38 cellular contexts compared by ENCODE assay signal in the genomic region with DNA sequence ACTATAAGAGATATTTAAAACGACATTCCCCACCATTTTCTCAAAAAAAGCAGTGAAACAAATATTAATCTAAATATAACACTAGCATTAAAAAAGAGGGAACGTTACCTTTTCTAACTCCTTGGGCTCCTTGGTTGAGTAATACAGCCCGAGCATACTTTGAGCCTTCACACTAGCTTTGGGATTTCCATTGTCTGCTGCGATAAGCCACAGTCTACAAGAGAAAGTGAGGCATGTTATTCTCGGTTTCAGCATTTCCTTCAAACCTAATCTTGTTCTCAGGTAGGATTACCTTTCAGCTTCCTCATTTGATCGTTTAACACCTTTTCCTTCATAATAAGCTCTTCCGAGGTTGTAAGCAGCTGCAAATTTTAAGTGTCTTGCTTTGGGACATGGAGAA. TPM values are rescaled to one million over a fixed set of nuclear protein-coding genes. Genes with fewer than 3 reads are reported as not detected.
DNase-seq lines count a peak whose midpoint lies in the region; ATAC-seq, FAIRE-seq and TF ChIP-seq lines count a peak whose summit lies in the region.
"Had no signal": no experiment of that assay in that cellular context is flagged by ENCODE, and none has a peak within 500 bp of the region (broad histone marks: within the 10 kb centered on the region; RNA-seq: fewer than 3 reads in every experiment).

No MANE protein-coding gene starts in this region.

- H3K4me1 Mint-ChIP-seq in effector memory CD8-positive, alpha-beta T cell (ENCODE audit: low read depth in 2 of 2) = no peaks in the 10 kb centered on the region
- H3K4me1 Mint-ChIP-seq: B cell; CD14-positive monocyte; CD4-positive, alpha-beta memory T cell; CD4-positive, CD25-positive, alpha-beta regulatory T cell; CD8-positive, alpha-beta memory T cell had no signal

- H2AK5ac ChIP-seq in mesendoderm (ENCODE audit: low read length) = no peak overlapping the region

- H4K5ac ChIP-seq in mesendoderm (ENCODE audit: low read length) = no peak overlapping the region

- H3K4ac ChIP-seq in mesendoderm (ENCODE audit: low read depth, low read length) = no peak overlapping the region

- no peaks in the 10 kb centered on the region for H3K9me3 Mint-ChIP-seq in effector memory CD8-positive, alpha-beta T cell
- H3K9me3 Mint-ChIP-seq: CD4-positive, alpha-beta T cell; CD4-positive, CD25-positive, alpha-beta regulatory T cell; CD8-positive, alpha-beta memory T cell; CD8-positive, alpha-beta T cell had no signal

- CTCF ChIA-PET in endothelial cell of umbilical vein (lab: Charles Lee) = interaction anchor here (0.8 to 1.8 kb wide), 3 partner anchors 9 to 15 kb away, joined by 3 to 9 read pairs (median 5); no protein-coding TSS in a partner anchor

- intact Hi-C loops in endothelial cell of umbilical vein (cut with micrococcal nuclease) = no loop called here

- no peak overlapping the region for H3K27ac Mint-ChIP-seq in effector memory CD8-positive, alpha-beta T cell
- H3K27ac Mint-ChIP-seq: B cell; CD14-positive monocyte; CD4-positive, alpha-beta T cell; CD4-positive, CD25-positive, alpha-beta regulatory T cell; CD8-positive, alpha-beta memory T cell; CD8-positive, alpha-beta T cell had no signal

- H3K36me3 Mint-ChIP-seq in effector memory CD8-positive, alpha-beta T cell (ENCODE audit: insufficient read depth) = peaks cover 4% of the 10 kb centered on the region
- H3K36me3 Mint-ChIP-seq: CD14-positive monocyte had no signal

- no peak overlapping the region for H3K18ac ChIP-seq in mesendoderm (ENCODE audit: low read length)

- TF ChIP-seq POLR2A in GM12891 (IDR thresholded peaks at IDR 0.05; ENCODE audit: low read depth, low read length) (peak; percentile 28; the same call in 1 of the 2 replicates), endothelial cell of umbilical vein (IDR thresholded peaks at IDR 0.05; ENCODE audit: low read depth, low read length) (no peak)

- peak overlapping the region; percentile 34 for H2AFZ ChIP-seq in endothelial cell of umbilical vein (ENCODE audit: low read depth, low read length)

- peaks cover 0 to 4% of the 10 kb centered on the region in 2 experiments for H3K36me3 ChIP-seq in endothelial cell of umbilical vein (ENCODE audit: control insufficient read depth in 2 of 2, extremely low read depth in 1 of 2, insufficient read depth in 2 of 2, low read length in 2 of 2)
- no peaks in the 10 kb centered on the region for H3K36me3 ChIP-seq in mesendoderm (ENCODE audit: control insufficient read depth, insufficient read depth, low read length)
- H3K36me3 ChIP-seq: BE2C had no signal

- H2BK120ac ChIP-seq in mesendoderm (ENCODE audit: low read depth, low read length) = no peak overlapping the region

- H3K9me1 ChIP-seq in endothelial cell of umbilical vein (replicated peaks; ENCODE audit: control insufficient read depth, extremely low read depth, insufficient read depth, low read length) = no peaks in the 10 kb centered on the region

- DNase-seq in GM12891 (ENCODE audit: insufficient read length, low spot score) (no peak), endothelial cell of umbilical vein (ENCODE audit: low read depth, low spot score) (no peak), mesendoderm (peak; percentile 64), HUDEP-2 (lab: John Stamatoyannopoulos, UW; ENCODE audit: unreplicated experiment in 76 of 76) (no peak)
- no peak for DNase-seq in stimulated activated CD4-positive, alpha-beta T cell treated with anti-CD3 and anti-CD28 coated beads, Interleukin-2, amount 100 ng/mL, for 24 hours
- no peak for DNase-seq in effector memory CD8-positive, alpha-beta T cell
- no peak for DNase-seq in activated effector memory CD4-positive, alpha-beta T cell treated with Interleukin-2 at 50 U/mL for 16 hours
- DNase-seq: 8988T; ACHN; AML-193; BE2C; C1 segment of cervical spinal cord; Caco-2; Calu3; CD4-positive, alpha-beta memory T cell; CD4-positive, alpha-beta T cell; CD4-positive, CD25-positive, alpha-beta regulatory T cell; CD8-positive, alpha-beta memory T cell; CD8-positive, alpha-beta T cell; COR-L47; DMS 273 treated with DMSO at 0.1 percent for 48 hours; DMS153; DMS53; DMS79; DMS79 treated with DMSO at 0.1 percent for 48 hours; DND-41; EL had no signal

- dilution Hi-C loops in endothelial cell of umbilical vein (cut with MboI; ENCODE audit: extremely low pct_ligation_motif_present, low sequenced_read_pairs) = no loop called here

- H2BK5ac ChIP-seq in mesendoderm (ENCODE audit: low read length) = no peak overlapping the region

- WGBS in mesendoderm (ENCODE audit: extremely low coverage, insufficient coverage, low lambda C conversion rate) = no CpG with 5 or more reads among the region's 7 CpGs

- ATAC-seq in HG02610 (IDR thresholded peaks at IDR 0.05; ENCODE audit: unreplicated experiment) = peak; percentile 65
- no peak for ATAC-seq in effector memory CD8-positive, alpha-beta T cell (replicated peaks)
- ATAC-seq: A549; CD8-positive, alpha-beta T cell had no signal

- H3K9ac ChIP-seq in endothelial cell of umbilical vein (replicated peaks; ENCODE audit: extremely low read depth, insufficient read depth, low read length) (no peak overlapping the region), mesendoderm (ENCODE audit: low read length) (no peak overlapping the region)
- H3K9ac ChIP-seq: BLaER1; BLaER1 treated with 17β-estradiol and CSF1 and Interleukin-3, amounts not matched to agents 10 nM and 100 nM had no signal

- H3K4me3 ChIP-seq in endothelial cell of umbilical vein (replicated peaks in 1 of 3; ENCODE audit: insufficient read depth in 1 of 3, low read depth in 1 of 3, low read length in 3 of 3) (no peak overlapping the region), mesendoderm (ENCODE audit: low read length) (no peak overlapping the region)
- H3K4me3 ChIP-seq: A549; BLaER1; BLaER1 treated with 17β-estradiol and CSF1 and Interleukin-3, amounts not matched to agents 10 nM and 100 nM had no signal

- no peak overlapping the region for H4K8ac ChIP-seq in mesendoderm (ENCODE audit: low read depth, low read length)

- H3K79me2 ChIP-seq in endothelial cell of umbilical vein (ENCODE audit: control insufficient read depth, insufficient read depth, low read length) (no peaks in the 10 kb centered on the region), mesendoderm (ENCODE audit: control insufficient read depth, insufficient read depth, low read length) (no peaks in the 10 kb centered on the region)

- no peaks in the 10 kb centered on the region for H3K9me3 ChIP-seq in endothelial cell of umbilical vein (replicated peaks; ENCODE audit: control insufficient read depth, insufficient read depth, low read length)
- H3K9me3 ChIP-seq: A549, BE2C, BLaER1, Caco-2 had no signal

- H2BK15ac ChIP-seq in mesendoderm (replicated peaks; ENCODE audit: low read depth) = no peak overlapping the region

- POLR2A ChIA-PET in endothelial cell of umbilical vein (lab: Charles Lee) = no interaction called here

- H3K4me3 Mint-ChIP-seq in effector memory CD8-positive, alpha-beta T cell = no peak overlapping the region
- H3K4me3 Mint-ChIP-seq: B cell; CD14-positive monocyte; CD4-positive, alpha-beta memory T cell; CD4-positive, alpha-beta T cell; CD4-positive, CD25-positive, alpha-beta regulatory T cell; CD8-positive, alpha-beta memory T cell; CD8-positive, alpha-beta T cell had no signal

- H3K27me3 ChIP-seq in endothelial cell of umbilical vein (ENCODE audit: control insufficient read depth in 2 of 2, insufficient read depth in 2 of 2, low read length in 2 of 2) (no peaks in the 10 kb centered on the region), mesendoderm (ENCODE audit: insufficient read depth, low read length, poor library complexity) (no peaks in the 10 kb centered on the region)
- H3K27me3 ChIP-seq: BE2C; BLaER1; BLaER1 treated with 17β-estradiol and CSF1 and Interleukin-3, amounts not matched to agents 10 nM and 100 nM had no signal

- no peaks in the 10 kb centered on the region for H3K27me3 Mint-ChIP-seq in effector memory CD8-positive, alpha-beta T cell
- H3K27me3 Mint-ChIP-seq: B cell; CD4-positive, alpha-beta memory T cell; CD4-positive, alpha-beta T cell; CD4-positive, CD25-positive, alpha-beta regulatory T cell had no signal

- peak overlapping the region; percentile 58 for H3K4me2 ChIP-seq in endothelial cell of umbilical vein (ENCODE audit: insufficient read depth, low read length)
- H3K4me2 ChIP-seq in mesendoderm (ENCODE audit: low read length) = no peak overlapping the region
- H3K4me2 ChIP-seq: A549, BLaER1 had no signal

- H3K79me1 ChIP-seq in mesendoderm (ENCODE audit: low read length) = no peaks in the 10 kb centered on the region

- H3K4me1 ChIP-seq in endothelial cell of umbilical vein (ENCODE audit: control insufficient read depth, extremely low read depth, insufficient read depth, low read length) (peaks cover 8% of the 10 kb centered on the region), mesendoderm (ENCODE audit: control insufficient read depth, low read depth, low read length) (peaks cover 6% of the 10 kb centered on the region)
- H3K4me1 ChIP-seq: A549, BE2C, BLaER1, Caco-2 had no signal

- no peaks in the 10 kb centered on the region for H4K20me1 ChIP-seq in endothelial cell of umbilical vein (replicated peaks; ENCODE audit: control insufficient read depth, extremely low read depth, insufficient read depth, low read length)
- H4K20me1 ChIP-seq: BLaER1; BLaER1 treated with 17β-estradiol and CSF1 and Interleukin-3, amounts not matched to agents 10 nM and 100 nM had no signal

- H3K23ac ChIP-seq in mesendoderm (ENCODE audit: low read length) = no peak overlapping the region

- H3K27ac ChIP-seq in endothelial cell of umbilical vein (ENCODE audit: insufficient read depth, low read depth, low read length) (no peak overlapping the region), mesendoderm (ENCODE audit: low read depth, low read length) (no peak overlapping the region)
- H3K27ac ChIP-seq: 22Rv1; A549; BLaER1; BLaER1 treated with 17β-estradiol and CSF1 and Interleukin-3, amounts not matched to agents 10 nM and 100 nM; C4-2B had no signal

- BruUV-seq in endothelial cell of umbilical vein (replicated peaks; lab: Mats Ljungman, UMichigan) = no TSS peak

- FAIRE-seq in GM12891 (lab: Jason Lieb, UNC) = no peak
- no peak for FAIRE-seq in endothelial cell of umbilical vein (lab: Jason Lieb, UNC)
- FAIRE-seq: A204.1, A549, D721Med had no signal

- no peak for TF ChIP-seq CTCF in endothelial cell of umbilical vein (IDR thresholded peaks at IDR 0.05; ENCODE audit: extremely low read depth in 1 of 2, insufficient read depth in 1 of 2, low read depth in 1 of 2, low read length in 2 of 2)

- H3K56ac ChIP-seq in mesendoderm (ENCODE audit: low read length) = no peak overlapping the region

RNA-seq across cellular contexts. Expression of a gene that starts 21.7 kb away (rescaled TPM):
- 3.1 TPM for polyA plus RNA-seq in GM12891 (2012; ENCODE audit: low read depth, missing spikeins)
- total RNA-seq in endothelial cell of umbilical vein = 0.32 and 0.53 TPM in 2 replicates
- polyA plus RNA-seq in endothelial cell of umbilical vein = 0.16 and 0.18 TPM in 2 replicates
- 0.16 and 0.23 TPM in 2 replicates for polyA plus RNA-seq in endothelial cell of umbilical vein (2011; cell fraction: cytosol; rRNA removed)
- 0.91 and 1.0 TPM in 2 replicates for polyA plus RNA-seq in endothelial cell of umbilical vein (2011; cell fraction: nucleus; rRNA removed)
- 0.50 and 0.71 TPM in 2 replicates for polyA plus RNA-seq in endothelial cell of umbilical vein (2012)
- 0.28 and 1.2 TPM in 2 replicates for polyA minus RNA-seq in endothelial cell of umbilical vein
- polyA minus RNA-seq in endothelial cell of umbilical vein (2011; cell fraction: cytosol; rRNA and poly(A)+ RNA removed) = 0.20 TPM
- 2.3 and 3.8 TPM in 2 replicates for polyA minus RNA-seq in endothelial cell of umbilical vein (2011; cell fraction: nucleus; rRNA and poly(A)+ RNA removed)
- polyA plus RNA-seq in mesendoderm (2013, experiment 1 of 2) = 0.15 TPM
- polyA plus RNA-seq in mesendoderm (2013, experiment 2 of 2) = 0.14 TPM

RNA-seq across cellular contexts. Expression of a gene that starts 22.6 kb away (rescaled TPM):
- 183 TPM for polyA plus RNA-seq in GM12891 (2012; ENCODE audit: low read depth, missing spikeins)
- total RNA-seq in endothelial cell of umbilical vein = 4.0 and 4.2 TPM in 2 replicates
- 4.2 and 5.8 TPM in 2 replicates for polyA plus RNA-seq in endothelial cell of umbilical vein
- 4.8 and 6.4 TPM in 2 replicates for polyA plus RNA-seq in endothelial cell of umbilical vein (2011; cell fraction: cytosol; rRNA removed)
- polyA plus RNA-seq in endothelial cell of umbilical vein (2011; cell fraction: nucleus; rRNA removed) = 13.3 and 14.2 TPM in 2 replicates
- 3.4 and 3.5 TPM in 2 replicates for polyA plus RNA-seq in endothelial cell of umbilical vein (2012)
- polyA minus RNA-seq in endothelial cell of umbilical vein = 3.0 and 5.5 TPM in 2 replicates
- 6.9 TPM for polyA minus RNA-seq in endothelial cell of umbilical vein (2011; cell fraction: cytosol; rRNA and poly(A)+ RNA removed)
- polyA minus RNA-seq in endothelial cell of umbilical vein (2011; cell fraction: nucleus; rRNA and poly(A)+ RNA removed) = 15.2 and 19.3 TPM in 2 replicates
- polyA plus RNA-seq in mesendoderm (2013, experiment 1 of 2) = 1.3 TPM
- polyA plus RNA-seq in mesendoderm (2013, experiment 2 of 2) = 1.4 TPM
- total RNA-seq: A673 had no signal

RNA-seq across cellular contexts. Expression of a gene that starts 51.7 kb away (rescaled TPM):
- 21.2 TPM for polyA plus RNA-seq in GM12891 (2012; ENCODE audit: low read depth, missing spikeins)
- total RNA-seq in endothelial cell of umbilical vein = 25.2 and 26.7 TPM in 2 replicates
- polyA plus RNA-seq in endothelial cell of umbilical vein = 17.0 and 25.2 TPM in 2 replicates
- polyA plus RNA-seq in endothelial cell of umbilical vein (2011; cell fraction: cytosol; rRNA removed) = 28.1 and 30.4 TPM in 2 replicates
- 18.2 and 19.8 TPM in 2 replicates for polyA plus RNA-seq in endothelial cell of umbilical vein (2011; cell fraction: nucleus; rRNA removed)
- polyA plus RNA-seq in endothelial cell of umbilical vein (2012) = 19.5 and 26.3 TPM in 2 replicates
- polyA minus RNA-seq in endothelial cell of umbilical vein = 27.2 and 42.3 TPM in 2 replicates
- polyA minus RNA-seq in endothelial cell of umbilical vein (2011; cell fraction: cytosol; rRNA and poly(A)+ RNA removed) = 14.6 TPM
- 26.5 and 28.1 TPM in 2 replicates for polyA minus RNA-seq in endothelial cell of umbilical vein (2011; cell fraction: nucleus; rRNA and poly(A)+ RNA removed)
- 18.6 TPM for polyA plus RNA-seq in mesendoderm (2013, experiment 1 of 2)
- 18.9 TPM for polyA plus RNA-seq in mesendoderm (2013, experiment 2 of 2)
